ENCODE assay signal across 24 cellular contexts in the genomic region with DNA sequence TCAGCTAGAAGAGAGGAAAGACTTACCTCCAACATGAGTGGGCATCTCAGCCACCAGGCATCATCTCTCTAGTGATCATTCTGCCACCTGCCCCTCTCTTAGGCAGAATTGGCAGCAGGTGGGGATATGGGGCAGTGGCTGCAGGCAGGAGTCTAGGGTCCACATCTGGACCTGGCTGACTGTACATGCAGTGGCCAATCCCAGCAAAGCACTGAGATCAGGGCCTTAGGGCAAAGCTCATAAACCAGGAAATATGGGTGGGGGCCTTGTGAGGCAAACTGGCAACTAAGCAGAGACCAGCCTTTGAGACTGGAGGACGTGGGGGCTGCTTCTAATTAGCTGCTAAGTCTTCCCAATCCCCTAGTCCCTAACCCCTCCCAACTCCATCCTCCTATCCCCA.
"Had no signal": no experiment of that assay in that cellular context is flagged by ENCODE, and none has a peak within 500 bp of the region (broad histone marks: within the 10 kb centered on the region; RNA-seq: fewer than 3 reads in every experiment).

No MANE protein-coding gene starts in this region.

- H3K27ac ChIP-seq: ascending aorta, breast epithelium, cardiac muscle cell, colonic mucosa had no signal

- DNase-seq: activated CD4-positive, alpha-beta memory T cell treated with anti-CD3 and anti-CD28 coated beads, Interleukin-2, amount 10 ng/mL, durations not matched to agents 7 days and 5 days; activated CD4-positive, alpha-beta T cell treated with anti-CD3 and anti-CD28 coated beads for 1 hour; activated CD4-positive, alpha-beta T cell treated with anti-CD3 and anti-CD28 coated beads for 4 hours; activated CD4-positive, alpha-beta T cell treated with anti-CD3 and anti-CD28 coated beads, Interleukin-2, amount 10 ng/mL, durations not matched to agents 7 days and 5 days; activated CD4-positive, alpha-beta T cell treated with anti-CD3 and anti-CD28 coated beads, Interleukin-2, amount 50 U/mL, for 4 hours; activated CD8-positive, alpha-beta memory T cell treated with anti-CD3 and anti-CD28 coated beads, Interleukin-2, amount 50 U/mL, for 48 hours; activated gamma-delta T cell; activated naive CD4-positive, alpha-beta T cell; activated naive CD4-positive, alpha-beta T cell treated with anti-CD3 and anti-CD28 coated beads, Interleukin-2, amount 10 ng/mL, durations not matched to agents 7 days and 5 days; activated naive CD8-positive, alpha-beta T cell treated with anti-CD3 and anti-CD28 coated beads, Interleukin-2, amount 10 ng/mL, durations not matched to agents 7 days and 5 days; activated T-cell treated with anti-CD3 and anti-CD28 coated beads for 4 hours; activated T-cell treated with anti-CD3 and anti-CD28 coated beads, Interleukin-2, amount 50 U/mL, for 24 hours; activated T-cell treated with anti-CD3 and anti-CD28 coated beads, Interleukin-2, amount 50 U/mL, for 72 hours; central memory CD4-positive, alpha-beta T cell; cerebellar nuclear complex; colonic mucosa; dorsolateral prefrontal cortex; effector memory CD4-positive, alpha-beta T cell; endodermal cell; foreskin fibroblast; T-helper 2 cell had no signal
